ENCODE assay signal across 8 cellular contexts in the genomic region with DNA sequence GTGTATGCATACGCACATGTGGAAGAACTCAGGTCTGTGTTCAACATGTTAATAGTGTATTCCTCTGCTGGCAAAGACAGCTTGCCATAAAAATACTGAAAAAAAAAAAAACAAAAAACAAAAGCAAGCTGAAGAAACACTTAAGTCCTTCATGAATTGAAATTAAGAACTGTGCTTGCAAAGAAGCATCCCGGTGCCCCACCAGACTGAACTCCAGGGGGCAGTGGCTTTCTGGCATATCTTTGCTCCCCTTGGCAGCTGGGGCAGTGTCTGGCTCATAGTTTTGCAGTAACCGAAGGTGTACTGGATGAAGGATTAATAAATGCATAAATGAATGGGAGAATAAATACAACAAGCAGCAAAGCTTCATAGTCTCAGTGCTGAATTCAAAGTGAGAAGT.
A peak's percentile ranks its signal among the peaks of the same experiment; 100 is the strongest.
DNase-seq lines count a peak whose midpoint lies in the region; ATAC-seq and TF ChIP-seq lines count a peak whose summit lies in the region.

No MANE protein-coding gene starts in this region.

- H2AFZ ChIP-seq in MM.1S (ENCODE audit: low read length), result no peak overlapping the region

- H3K9ac ChIP-seq in MM.1S (ENCODE audit: low read length), result no peak overlapping the region

- H3K36me3 ChIP-seq in A673 (ENCODE audit: insufficient read depth, low read length, poor library complexity, severe bottlenecking) (no peaks in the 10 kb centered on the region), heart left ventricle (no peaks in the 10 kb centered on the region), MM.1S (replicated peaks; ENCODE audit: insufficient read depth, low read length) (no peaks in the 10 kb centered on the region)

- no TSS peak for BruUV-seq in A673 (replicated peaks; lab: Mats Ljungman, UMichigan)

- intact Hi-C loops in A673 (cut with micrococcal nuclease; ENCODE audit: unreplicated experiment), result loop anchor here (1.0 to 10.0 kb wide), 2 partner anchors 79 to 187 kb away; no protein-coding TSS in a partner anchor
- intact Hi-C loops in heart left ventricle (cut with DNase I), result loop anchor here (1.0 to 10.0 kb wide), 15 partner anchors 37 to 381 kb away; a partner anchor contains a TSS

- CTCF ChIA-PET in A673 (lab: Charles Lee), result interaction anchor here (0.6 to 1.7 kb wide), 5 partner anchors 10 to 201 kb away, joined by 3 to 8 read pairs (median 5); no protein-coding TSS in a partner anchor

- TF ChIP-seq POLR2A in heart left ventricle (IDR thresholded peaks at IDR 0.05), result no peak

- H3K79me2 ChIP-seq in MM.1S (ENCODE audit: low read length), result no peaks in the 10 kb centered on the region

- H3K9me2 ChIP-seq in MM.1S (replicated peaks; ENCODE audit: insufficient read depth, low read length), result no peaks in the 10 kb centered on the region

- H3F3A ChIP-seq in MM.1S (ENCODE audit: insufficient read depth, low read length), result no peaks in the 10 kb centered on the region

- no peak overlapping the region for H3K4me3 ChIP-seq in A673 (ENCODE audit: low read depth, low read length, poor library complexity, severe bottlenecking)
- peak overlapping the region in 7 of 12 donors; percentile 3 to 16 (median 10) for H3K4me3 ChIP-seq in heart left ventricle
- no peak overlapping the region for H3K4me3 ChIP-seq in MM.1S (ENCODE audit: low read length)

- 13 to 26% (median 20%) methylated on average over 3 of the region's 3 CpGs for WGBS in heart left ventricle, 4 donors

- no peaks in the 10 kb centered on the region for H3K9me3 ChIP-seq in A673 (ENCODE audit: low read depth, low read length, poor library complexity, severe bottlenecking)
- H3K9me3 ChIP-seq in heart left ventricle, result no peaks in the 10 kb centered on the region
- H3K9me3 ChIP-seq in MM.1S (replicated peaks; ENCODE audit: insufficient read depth, low read length), result no peaks in the 10 kb centered on the region

- no peak overlapping the region for H3K4me2 ChIP-seq in MM.1S (ENCODE audit: low read depth, low read length)

- DNase-seq in A673 (ENCODE audit: low spot score) (peak; percentile 83), HCEC 1CT (peak; percentile 49), heart left ventricle (peak; percentile 65 to 75 (median 68)), MM.1S (no peak)
- DNase-seq in stimulated activated naive CD8-positive, alpha-beta T cell treated with anti-CD3 and anti-CD28 coated beads, Interleukin-15, Interleukin-2, amounts not matched to agents 100 U/mL and 50 U/mL, for 24 hours, result peak; percentile 11
- DNase-seq in stimulated activated CD4-positive, alpha-beta T cell treated with anti-CD3 and anti-CD28 coated beads, Interleukin-2, amount 100 ng/mL, for 48 hours, result no peak

- TF ChIP-seq CTCF in A673 (conservative IDR thresholded peaks at IDR 0.05; ENCODE audit: low read depth, low read length) (peak; percentile 82), VCaP (conservative IDR thresholded peaks at IDR 0.05) (peak; percentile 74), heart left ventricle (IDR thresholded peaks at IDR 0.05) (peak; percentile 35 to 75 (median 64)), MM.1S (IDR thresholded peaks at IDR 0.05; ENCODE audit: low read length) (no peak)

- POLR2A ChIA-PET in A673 (lab: Charles Lee; ENCODE audit: low non-redundant PET), result no interaction called here

- no peaks in the 10 kb centered on the region for H4K20me1 ChIP-seq in MM.1S (ENCODE audit: insufficient read depth, low read length)

- H3K27me3 ChIP-seq in A673 (replicated peaks; ENCODE audit: insufficient read depth, low read depth, low read length, poor library complexity) (no peaks in the 10 kb centered on the region), heart left ventricle (no peaks in the 10 kb centered on the region), MM.1S (replicated peaks; ENCODE audit: insufficient read depth, low read length) (no peaks in the 10 kb centered on the region)

- H3K27ac ChIP-seq in A673 (ENCODE audit: low read depth, low read length, poor library complexity, severe bottlenecking) (no peak overlapping the region), VCaP (no peak overlapping the region), heart left ventricle (peak overlapping the region; percentile 13 to 83 (median 66)), MM.1S (ENCODE audit: low read length) (no peak overlapping the region)

- ATAC-seq in heart left ventricle (peak; percentile 65 to 75 (median 73)), HG03342 (IDR thresholded peaks at IDR 0.05; ENCODE audit: unreplicated experiment) (no peak)
- no peak for ATAC-seq in stimulated activated naive CD8-positive, alpha-beta T cell treated with anti-CD3 and anti-CD28 coated beads, Interleukin-15, Interleukin-2, amounts not matched to agents 100 U/mL and 50 U/mL, for 24 hours

- peaks cover 99% of the 10 kb centered on the region for H3K4me1 ChIP-seq in A673 (ENCODE audit: insufficient read depth, low read length, poor library complexity, severe bottlenecking)
- H3K4me1 ChIP-seq in heart left ventricle, result peaks cover 0 to 87% (median 70%) of the 10 kb centered on the region in 12 donors
- no peaks in the 10 kb centered on the region for H3K4me1 ChIP-seq in MM.1S (ENCODE audit: low read length)

Comparison
In these comparisons a context has a peak if more than half of its experiments do, and no peak if none do; other contexts are left out.
1. DNase-seq: peak in A673 (single experiment), HCEC 1CT (single experiment), heart left ventricle (5 of 5) and stimulated activated naive CD8-positive, alpha-beta T cell treated with anti-CD3 and anti-CD28 coated beads, Interleukin-15, Interleukin-2, amounts not matched to agents 100 U/mL and 50 U/mL, for 24 hours (single experiment); none in MM.1S (single experiment) and stimulated activated CD4-positive, alpha-beta T cell treated with anti-CD3 and anti-CD28 coated beads, Interleukin-2, amount 100 ng/mL, for 48 hours (0 of 2).
2. H3K27ac ChIP-seq: peak in heart left ventricle (12 of 12); none in A673 (single experiment), VCaP (single experiment) and MM.1S (single experiment).
3. H3K4me3 ChIP-seq: peak in heart left ventricle (7 of 12); none in A673 (single experiment) and MM.1S (single experiment).
4. ATAC-seq: peak in heart left ventricle (4 of 4); none in stimulated activated naive CD8-positive, alpha-beta T cell treated with anti-CD3 and anti-CD28 coated beads, Interleukin-15, Interleukin-2, amounts not matched to agents 100 U/mL and 50 U/mL, for 24 hours (single experiment) and HG03342 (single experiment).